In genomic region chr5:14153932-14154646, GRCh38 we compare ENCODE assay signal across 9 cellular contexts. TPM values are rescaled to one million over a fixed set of nuclear protein-coding genes. Genes with fewer than 3 reads are reported as not detected.
A peak's percentile ranks its signal among the peaks of the same experiment; 100 is the strongest.
DNase-seq lines count a peak whose midpoint lies in the region; ATAC-seq and TF ChIP-seq lines count a peak whose summit lies in the region.
"Had no signal": no experiment of that assay in that cellular context is flagged by ENCODE, and none has a peak within 500 bp of the region (broad histone marks: within the 10 kb centered on the region; RNA-seq: fewer than 3 reads in every experiment).

No MANE protein-coding gene starts in this region.

- intact Hi-C loops in HCT116 (cut with micrococcal nuclease) (no loop called here), heart left ventricle (cut with DNase I) (loop anchor here in 2 of 10 donors (5.0 to 10.0 kb wide), 2 partner anchors 33 to 51 kb away; no protein-coding TSS in a partner anchor), sciatic nerve (cut with DNase I) (no loop called here)

- POLR2A ChIA-PET in HCT116 (lab: Charles Lee), result no interaction called here

- H3K9me2 ChIP-seq in HCT116 (ENCODE audit: insufficient read depth), result no peaks in the 10 kb centered on the region

- H3K4me2 ChIP-seq in BLaER1, result peak overlapping the region; percentile 89
- H3K4me2 ChIP-seq in HCT116 (ENCODE audit: low read length), result peak overlapping the region; percentile 9; the same call in 1 of the 2 replicates

- H3K9ac ChIP-seq in BLaER1 (peak overlapping the region; percentile 75), HCT116 (ENCODE audit: low read length) (no peak overlapping the region)

- H3K36me3 ChIP-seq in BLaER1 (peaks cover 7% of the 10 kb centered on the region; the same call in 1 of the 2 replicates), HCT116 (ENCODE audit: control insufficient read depth in 1 of 2, insufficient read depth in 2 of 2, low read length in 2 of 2) (no peaks in the 10 kb centered on the region), SJSA1 (peaks cover 21% of the 10 kb centered on the region), heart left ventricle (no peaks in the 10 kb centered on the region)

- BruUV-seq in HCT116 (replicated peaks; lab: Mats Ljungman, UMichigan), result no TSS peak

- no peaks in the 10 kb centered on the region for H3K9me3 ChIP-seq in BLaER1
- H3K9me3 ChIP-seq in HCT116 (ENCODE audit: control insufficient read depth in 1 of 2, insufficient read depth in 1 of 2, low read depth in 1 of 2, low read length in 2 of 2), result no peaks in the 10 kb centered on the region
- H3K9me3 ChIP-seq in SJSA1 (replicated peaks), result no peaks in the 10 kb centered on the region
- no peaks in the 10 kb centered on the region for H3K9me3 ChIP-seq in heart left ventricle

- H2AFZ ChIP-seq in HCT116 (ENCODE audit: low read depth, low read length, poor library complexity, severe bottlenecking), result no peak overlapping the region

- no peaks in the 10 kb centered on the region for H3K27me3 ChIP-seq in BLaER1
- no peaks in the 10 kb centered on the region for H3K27me3 ChIP-seq in HCT116 (ENCODE audit: insufficient read depth, low read length)
- H3K27me3 ChIP-seq in SJSA1 (replicated peaks), result no peaks in the 10 kb centered on the region
- H3K27me3 ChIP-seq in heart left ventricle, result no peaks in the 10 kb centered on the region
- H3K27me3 ChIP-seq: dorsolateral prefrontal cortex had no signal

- peaks cover 82% of the 10 kb centered on the region for H3K4me1 ChIP-seq in BLaER1
- H3K4me1 ChIP-seq in HCT116 (ENCODE audit: control insufficient read depth in 1 of 2, insufficient read depth in 2 of 2, low read length in 2 of 2), result peaks cover 33 to 54% of the 10 kb centered on the region in 2 experiments
- H3K4me1 ChIP-seq in SJSA1 (replicated peaks), result peaks cover 67% of the 10 kb centered on the region
- peaks cover 28 to 73% (median 65%) of the 10 kb centered on the region in 12 donors for H3K4me1 ChIP-seq in heart left ventricle

- TF ChIP-seq POLR2A in HCT116 (IDR thresholded peaks at IDR 0.05; ENCODE audit: borderline replicate concordance, extremely low read depth, insufficient read depth, insufficient read length) (no peak), heart left ventricle (IDR thresholded peaks at IDR 0.05) (no peak)

- peak overlapping the region; percentile 86 for H3K27ac ChIP-seq in BLaER1
- H3K27ac ChIP-seq in HCT116 (ENCODE audit: low read depth, low read length), result no peak overlapping the region
- H3K27ac ChIP-seq in SJSA1, result peak overlapping the region; percentile 99
- peak overlapping the region in 11 of 12 donors; percentile 60 to 87 (median 73) for H3K27ac ChIP-seq in heart left ventricle

- DNase-seq in HCT116 (ENCODE audit: low read depth, low spot score), result no peak
- DNase-seq in SJSA1 (ENCODE audit: low read depth in 1 of 2, low spot score in 2 of 2), result peak; percentile 71 to 80
- peak; percentile 73 to 85 (median 81) for DNase-seq in heart left ventricle
- peak; percentile 71 for DNase-seq in sciatic nerve (ENCODE audit: low spot score)
- DNase-seq in inferior parietal cortex (ENCODE audit: extremely low spot score), result no peak
- DNase-seq in NK-92 treated with Interleukin-12 subunit alpha and Interleukin-12 subunit beta, amount 100 ng/mL, for 24 hours (lab: John Stamatoyannopoulos, UW), result no peak

- WGBS in heart left ventricle, 4 donors, result 6 to 13% (median 9%) methylated on average over 12 of the region's 12 CpGs

- TF ChIP-seq RAD21 in HCT116 (IDR thresholded peaks at IDR 0.05; ENCODE audit: low read depth), result no peak

- RAD21 ChIA-PET in HCT116 (lab: Charles Lee; ENCODE audit: low non-redundant PET in 1 of 2, low total read pairs in 2 of 2, uncharacterized antibody in 2 of 2, unreplicated experiment in 2 of 2), result no interaction called here

- no peak overlapping the region for H3K4me3 ChIP-seq in BLaER1
- no peak overlapping the region for H3K4me3 ChIP-seq in HCT116 (replicated peaks in 1 of 2; ENCODE audit: low read depth in 1 of 2, low read length in 2 of 2)
- H3K4me3 ChIP-seq in SJSA1, result no peak overlapping the region
- H3K4me3 ChIP-seq in heart left ventricle, result peak overlapping the region in 9 of 12 donors; percentile 5 to 42 (median 22)

- ATAC-seq in HCT116 (no peak), heart left ventricle (peak; percentile 83 to 95 (median 91)), sciatic nerve (peak; percentile 90), HG02870 (IDR thresholded peaks at IDR 0.05; ENCODE audit: unreplicated experiment) (no peak)

- H4K20me1 ChIP-seq in BLaER1 (peaks cover 50% of the 10 kb centered on the region), HCT116 (ENCODE audit: insufficient read depth) (peaks cover 36% of the 10 kb centered on the region; the same call in 1 of the 2 replicates)

- peaks cover 99% of the 10 kb centered on the region for H3K79me2 ChIP-seq in HCT116 (ENCODE audit: insufficient read depth, low read length)

- TF ChIP-seq CTCF in HCT116 (IDR thresholded peaks at IDR 0.05 in 2 of 3, conservative IDR thresholded peaks at IDR 0.05 in 1 of 3; ENCODE audit: borderline replicate concordance in 1 of 3, insufficient read depth in 1 of 3, low read depth in 2 of 3, low read length in 2 of 3) (no peak), heart left ventricle (IDR thresholded peaks at IDR 0.05) (no peak)

- CTCF ChIA-PET in HCT116 (lab: Charles Lee), result no interaction called here

TF ChIP-seq in HCT116, 20 proteins besides CTCF, POLR2A, EP300 and RAD21:
- no peak for TF ChIP-seq SP1 (IDR thresholded peaks at IDR 0.05; ENCODE audit: low read depth)
- TF ChIP-seq EZH2phosphoT487 (IDR thresholded peaks at IDR 0.05; ENCODE audit: borderline replicate concordance), result no peak
- no peak for TF ChIP-seq MAX (IDR thresholded peaks at IDR 0.05)
- TF ChIP-seq SRF (IDR thresholded peaks at IDR 0.05; ENCODE audit: low read depth), result no peak

RNA-seq across cellular contexts. Expression of gene TRIO, which starts 10.9 kb away (rescaled TPM):
- total RNA-seq in HCT116 (2021; ENCODE audit: unreplicated experiment) (68.4 TPM), heart left ventricle (10 to 100 TPM; 45.4 to 99.1 (median 63.2) TPM), sciatic nerve (192 TPM)
- polyA plus RNA-seq in HCT116 (2012), result 31.0 and 40.5 TPM in 2 replicates
- total RNA-seq in SJSA1 (2014; rRNA removed; shearing (Covaris generic)), result 62.2 and 99.6 TPM in 2 replicates
- 10 to 100 TPM; 35.2 to 50.9 TPM for polyA plus RNA-seq in heart left ventricle

Comparison
In these comparisons a context has a peak if more than half of its experiments do, and no peak if none do; other contexts are left out.
1. H3K4me3 ChIP-seq: peak in heart left ventricle (9 of 12); none in BLaER1 (single experiment), HCT116 (0 of 2) and SJSA1 (single experiment).
2. ATAC-seq: peak in heart left ventricle (4 of 4) and sciatic nerve (single experiment); none in HCT116 (single experiment) and HG02870 (single experiment).
3. DNase-seq: peak in SJSA1 (2 of 2), heart left ventricle (5 of 5) and sciatic nerve (single experiment); none in HCT116 (single experiment), inferior parietal cortex (single experiment) and NK-92 treated with Interleukin-12 subunit alpha and Interleukin-12 subunit beta, amount 100 ng/mL, for 24 hours (single experiment).